Comparison of ENCODE assay signal across 28 cellular contexts in genomic region chr3:134647902-134648760, GRCh38. TPM values are rescaled to one million over a fixed set of nuclear protein-coding genes. Genes with fewer than 3 reads are reported as not detected.
"Had no signal": no experiment of that assay in that cellular context is flagged by ENCODE, and none has a peak within 500 bp of the region (broad histone marks: within the 10 kb centered on the region; RNA-seq: fewer than 3 reads in every experiment).

No MANE protein-coding gene starts in this region.

- H3K4me3 ChIP-seq: breast epithelium had no signal

- ATAC-seq: activated CD4-positive, alpha-beta T cell treated with anti-CD3 and anti-CD28 coated beads for 36 hours; activated T-cell treated with anti-CD3 and anti-CD28 coated beads, Interleukin-2, amount 50 U/mL, for 72 hours; Right ventricle myocardium inferior had no signal

- H3K9me3 ChIP-seq: breast epithelium, SK-N-SH had no signal

- DNase-seq: activated CD4-positive, alpha-beta memory T cell treated with anti-CD3 and anti-CD28 coated beads, Interleukin-2, amount 10 ng/mL, durations not matched to agents 7 days and 5 days; activated CD4-positive, alpha-beta T cell treated with anti-CD3 and anti-CD28 coated beads for 36 hours; activated CD4-positive, alpha-beta T cell treated with anti-CD3 and anti-CD28 coated beads, Interleukin-2, amount 50 U/mL, for 1 hour; activated gamma-delta T cell treated with Interleukin-2 at 50 U/mL for 16 hours; activated naive CD4-positive, alpha-beta T cell treated with anti-CD3 and anti-CD28 coated beads, Interleukin-2, amount 10 ng/mL, durations not matched to agents 7 days and 5 days; activated naive CD8-positive, alpha-beta T cell treated with anti-CD3 and anti-CD28 coated beads for 36 hours; activated T-cell treated with anti-CD3 and anti-CD28 coated beads for 4 hours; activated T-cell treated with anti-CD3 and anti-CD28 coated beads, Interleukin-2, amount 50 U/mL, for 72 hours; anterior cingulate cortex; caudate nucleus; MM.1S; NCI-H1105; NCI-H1436; NCI-H1694 treated with DMSO at 0.1 percent for 48 hours; NCI-H2029 treated with DMSO at 0.1 percent for 48 hours; NCI-H345; NCI-H510A; NCI-H526 treated with DMSO at 0.1 percent for 48 hours; NCI-H82; SK-N-SH; T-helper 1 cell had no signal

- H3K36me3 ChIP-seq: breast epithelium had no signal

- H3K36me3 Mint-ChIP-seq: activated naive CD4-positive, alpha-beta T cell treated with anti-CD3 and anti-CD28 coated beads, Interleukin-2, amount 10 ng/mL, durations not matched to agents 7 days and 5 days; activated naive CD8-positive, alpha-beta T cell treated with anti-CD3 and anti-CD28 coated beads for 36 hours had no signal

- H3K27ac ChIP-seq: breast epithelium, VCaP had no signal

- H3K9me3 Mint-ChIP-seq: activated CD4-positive, alpha-beta memory T cell treated with anti-CD3 and anti-CD28 coated beads, Interleukin-2, amount 10 ng/mL, durations not matched to agents 7 days and 5 days; activated naive CD4-positive, alpha-beta T cell treated with anti-CD3 and anti-CD28 coated beads, Interleukin-2, amount 10 ng/mL, durations not matched to agents 7 days and 5 days; activated naive CD8-positive, alpha-beta T cell treated with anti-CD3 and anti-CD28 coated beads for 36 hours; activated T-cell treated with anti-CD3 and anti-CD28 coated beads, Interleukin-2, amount 50 U/mL, for 72 hours; activated T-helper 2 cell treated with anti-CD3 and anti-CD28 coated beads, Interferon-gamma antibody, Interleukin-2, Interleukin-4, amounts not matched to agents 10 μg/mL and 5 μg/mL and 100 μg/mL, durations not matched to agents 14 hours and 24 hours and 36 hours had no signal

- H3K27ac Mint-ChIP-seq: activated CD4-positive, alpha-beta memory T cell treated with anti-CD3 and anti-CD28 coated beads, Interleukin-2, amount 10 ng/mL, durations not matched to agents 7 days and 5 days; activated CD4-positive, alpha-beta T cell treated with anti-CD3 and anti-CD28 coated beads for 36 hours; activated naive CD4-positive, alpha-beta T cell treated with anti-CD3 and anti-CD28 coated beads, Interleukin-2, amount 10 ng/mL, durations not matched to agents 7 days and 5 days; activated naive CD8-positive, alpha-beta T cell treated with anti-CD3 and anti-CD28 coated beads for 36 hours; activated T-cell treated with anti-CD3 and anti-CD28 coated beads, Interleukin-2, amount 50 U/mL, for 72 hours; activated T-helper 2 cell treated with anti-CD3 and anti-CD28 coated beads, Interferon-gamma antibody, Interleukin-2, Interleukin-4, amounts not matched to agents 10 μg/mL and 5 μg/mL and 100 μg/mL, durations not matched to agents 14 hours and 24 hours and 36 hours had no signal

- H3K4me3 Mint-ChIP-seq: activated CD4-positive, alpha-beta memory T cell treated with anti-CD3 and anti-CD28 coated beads, Interleukin-2, amount 10 ng/mL, durations not matched to agents 7 days and 5 days; activated CD4-positive, alpha-beta T cell treated with anti-CD3 and anti-CD28 coated beads for 36 hours; activated naive CD4-positive, alpha-beta T cell treated with anti-CD3 and anti-CD28 coated beads, Interleukin-2, amount 10 ng/mL, durations not matched to agents 7 days and 5 days; activated naive CD8-positive, alpha-beta T cell treated with anti-CD3 and anti-CD28 coated beads for 36 hours; activated T-cell treated with anti-CD3 and anti-CD28 coated beads, Interleukin-2, amount 50 U/mL, for 72 hours had no signal

- H3K27me3 ChIP-seq: breast epithelium had no signal

- H3K4me1 Mint-ChIP-seq: activated CD4-positive, alpha-beta memory T cell treated with anti-CD3 and anti-CD28 coated beads, Interleukin-2, amount 10 ng/mL, durations not matched to agents 7 days and 5 days; activated CD4-positive, alpha-beta T cell treated with anti-CD3 and anti-CD28 coated beads for 36 hours; activated naive CD8-positive, alpha-beta T cell treated with anti-CD3 and anti-CD28 coated beads for 36 hours had no signal

RNA-seq across cellular contexts. Expression of gene KY, which starts 2.7 kb away (rescaled TPM):
- total RNA-seq: activated CD4-positive, alpha-beta memory T cell treated with anti-CD3 and anti-CD28 coated beads, Interleukin-2, amount 10 ng/mL, durations not matched to agents 7 days and 5 days; activated CD4-positive, alpha-beta T cell treated with anti-CD3 and anti-CD28 coated beads for 36 hours; activated naive CD8-positive, alpha-beta T cell treated with anti-CD3 and anti-CD28 coated beads for 36 hours; activated T-cell treated with anti-CD3 and anti-CD28 coated beads, Interleukin-2, amount 50 U/mL, for 72 hours; activated T-helper 2 cell treated with anti-CD3 and anti-CD28 coated beads, Interferon-gamma antibody, Interleukin-2, Interleukin-4, amounts not matched to agents 10 μg/mL and 5 μg/mL and 100 μg/mL, durations not matched to agents 14 hours and 24 hours and 36 hours; OCI-LY7; RPMI7951; T-helper 2 cell treated with Interferon-gamma antibody and Interleukin-4, amounts not matched to agents 100 ng/mL and 5 ng/mL, for 36 hours had no signal
